In the genomic region with DNA sequence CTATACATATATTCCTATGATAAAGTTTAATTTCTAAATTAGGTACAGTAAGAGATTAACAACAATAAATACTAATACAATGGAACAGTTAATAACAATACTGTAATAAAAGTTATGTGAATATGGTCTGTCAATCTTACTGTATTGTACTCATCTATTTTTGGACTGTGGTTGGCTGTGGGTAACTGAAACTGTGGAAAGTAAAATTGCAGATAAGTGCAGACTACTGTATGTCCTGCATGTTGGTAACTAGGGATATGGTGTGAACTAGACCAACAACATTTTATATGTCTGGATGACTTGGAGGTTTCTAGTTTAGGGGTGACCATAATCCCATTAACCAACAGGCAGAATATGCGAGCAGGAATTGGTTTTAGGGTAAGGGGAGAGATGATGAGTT, we compare ENCODE assay signal across 17 cellular contexts.
"Had no signal": no experiment of that assay in that cellular context is flagged by ENCODE, and none has a peak within 500 bp of the region (broad histone marks: within the 10 kb centered on the region; RNA-seq: fewer than 3 reads in every experiment).

No MANE protein-coding gene starts in this region.

- H3K9me3 Mint-ChIP-seq: immature natural killer cell had no signal

- H3K4me3 Mint-ChIP-seq: immature natural killer cell; naive thymus-derived CD8-positive, alpha-beta T cell had no signal

- H3K36me3 Mint-ChIP-seq: immature natural killer cell had no signal

- H3K4me1 ChIP-seq: breast epithelium had no signal

- H3K27me3 ChIP-seq: adrenal gland, breast epithelium, esophagus squamous epithelium, ovary, upper lobe of right lung had no signal

- H3K27ac Mint-ChIP-seq: activated naive CD4-positive, alpha-beta T cell treated with anti-CD3 and anti-CD28 coated beads, Interleukin-2, amount 50 U/mL, for 72 hours; immature natural killer cell; naive thymus-derived CD8-positive, alpha-beta T cell had no signal

- H3K9me3 ChIP-seq: adrenal gland, breast epithelium, esophagus squamous epithelium, mucosa of descending colon, ovary, upper lobe of right lung had no signal

- H3K36me3 ChIP-seq: adrenal gland, breast epithelium, esophagus squamous epithelium, ovary, upper lobe of right lung had no signal

- ATAC-seq: activated naive CD4-positive, alpha-beta T cell treated with anti-CD3 and anti-CD28 coated beads, Interleukin-2, amount 50 U/mL, for 72 hours; mucosa of descending colon; naive thymus-derived CD8-positive, alpha-beta T cell; upper lobe of right lung had no signal

- DNase-seq: activated CD4-positive, alpha-beta T cell treated with anti-CD3 and anti-CD28 coated beads for 1 hour; activated CD4-positive, alpha-beta T cell treated with anti-CD3 and anti-CD28 coated beads, Interleukin-2, amount 50 U/mL, for 4 hours; activated gamma-delta T cell treated with Interleukin-2 at 50 U/mL for 16 hours; adrenal gland; cerebellar nuclear complex; effector CD8-positive, alpha-beta T cell; esophagus squamous epithelium; immature natural killer cell; kidney glomerular epithelial cell; mesenchymal stem cell; mucosa of descending colon; naive thymus-derived CD8-positive, alpha-beta T cell; ovary; stimulated activated naive CD4-positive, alpha-beta T cell; upper lobe of right lung had no signal

- H3K27me3 Mint-ChIP-seq: naive thymus-derived CD8-positive, alpha-beta T cell had no signal

- H3K27ac ChIP-seq: breast epithelium, ovary, upper lobe of right lung had no signal

- H3K4me3 ChIP-seq: adrenal gland, breast epithelium, esophagus squamous epithelium, mucosa of descending colon, ovary, upper lobe of right lung had no signal
